1 cellular context compared by ENCODE assay signal in the genomic region with DNA sequence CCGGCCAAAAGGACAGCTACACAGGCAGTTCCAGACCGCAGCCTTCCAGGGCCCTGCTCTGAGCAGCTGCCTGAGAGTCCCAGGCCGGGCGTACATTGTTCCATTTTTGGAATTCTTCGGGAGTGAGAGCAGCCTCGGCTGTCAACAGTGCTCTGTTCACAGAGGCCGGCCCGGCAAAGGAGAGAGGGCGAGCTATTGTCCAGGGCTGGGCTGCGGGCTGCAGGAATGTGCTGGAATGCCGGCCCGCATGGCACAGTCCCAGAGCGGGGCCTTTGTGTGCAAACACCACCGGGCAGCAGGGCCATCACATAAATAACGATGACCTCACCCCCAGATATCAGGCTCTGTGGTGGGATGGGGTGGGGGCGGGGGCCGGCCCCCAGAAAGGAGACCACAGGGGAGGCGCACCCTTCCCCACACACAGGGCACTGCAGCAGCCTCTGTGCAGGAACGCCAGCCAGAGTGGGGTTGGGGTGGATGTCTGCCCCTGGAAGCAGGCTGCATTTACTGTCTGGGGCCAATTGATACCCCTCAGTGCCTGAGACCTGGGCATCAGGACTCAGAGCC.
TF ChIP-seq lines count a peak whose summit lies in the region.

No MANE protein-coding gene starts in this region.

TF ChIP-seq in SK-N-SH treated with all-trans-retinoic acid at 6 μM for 48 hours, 23 proteins besides CTCF, POLR2A, EP300 and RAD21 (continued from another document):
- TF ChIP-seq, protein P1, sequence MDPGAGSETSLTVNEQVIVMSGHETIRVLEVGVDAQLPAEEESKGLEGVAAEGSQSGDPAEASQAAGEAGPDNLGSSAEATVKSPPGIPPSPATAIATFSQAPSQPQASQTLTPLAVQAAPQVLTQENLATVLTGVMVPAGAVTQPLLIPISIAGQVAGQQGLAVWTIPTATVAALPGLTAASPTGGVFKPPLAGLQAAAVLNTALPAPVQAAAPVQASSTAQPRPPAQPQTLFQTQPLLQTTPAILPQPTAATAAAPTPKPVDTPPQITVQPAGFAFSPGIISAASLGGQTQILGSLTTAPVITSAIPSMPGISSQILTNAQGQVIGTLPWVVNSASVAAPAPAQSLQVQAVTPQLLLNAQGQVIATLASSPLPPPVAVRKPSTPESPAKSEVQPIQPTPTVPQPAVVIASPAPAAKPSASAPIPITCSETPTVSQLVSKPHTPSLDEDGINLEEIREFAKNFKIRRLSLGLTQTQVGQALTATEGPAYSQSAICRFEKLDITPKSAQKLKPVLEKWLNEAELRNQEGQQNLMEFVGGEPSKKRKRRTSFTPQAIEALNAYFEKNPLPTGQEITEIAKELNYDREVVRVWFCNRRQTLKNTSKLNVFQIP (CRISPR knock-in tag; IDR thresholded peaks at IDR 0.05; ENCODE audit: borderline replicate concordance, low read depth): 0 out of 2 replicates have a peak, but pooled peaks have one; percentile 68
- peak; percentile 84; the same call in 1 of the 2 replicates for TF ChIP-seq CSDC2 (CRISPR knock-in tag; IDR thresholded peaks at IDR 0.05)
- TF ChIP-seq, protein P2, sequence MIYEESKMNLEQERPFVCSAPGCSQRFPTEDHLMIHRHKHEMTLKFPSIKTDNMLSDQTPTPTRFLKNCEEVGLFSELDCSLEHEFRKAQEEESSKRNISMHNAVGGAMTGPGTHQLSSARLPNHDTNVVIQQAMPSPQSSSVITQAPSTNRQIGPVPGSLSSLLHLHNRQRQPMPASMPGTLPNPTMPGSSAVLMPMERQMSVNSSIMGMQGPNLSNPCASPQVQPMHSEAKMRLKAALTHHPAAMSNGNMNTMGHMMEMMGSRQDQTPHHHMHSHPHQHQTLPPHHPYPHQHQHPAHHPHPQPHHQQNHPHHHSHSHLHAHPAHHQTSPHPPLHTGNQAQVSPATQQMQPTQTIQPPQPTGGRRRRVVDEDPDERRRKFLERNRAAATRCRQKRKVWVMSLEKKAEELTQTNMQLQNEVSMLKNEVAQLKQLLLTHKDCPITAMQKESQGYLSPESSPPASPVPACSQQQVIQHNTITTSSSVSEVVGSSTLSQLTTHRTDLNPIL (CRISPR knock-in tag; IDR thresholded peaks at IDR 0.05; ENCODE audit: low read depth): peak; percentile 94
- no peak for TF ChIP-seq GLIS3 (CRISPR knock-in tag; IDR thresholded peaks at IDR 0.05)
- no peak for TF ChIP-seq ESRRG (CRISPR knock-in tag; IDR thresholded peaks at IDR 0.05)
